ENCODE assay signal across 17 cellular contexts in genomic region chr12:115230576-115230975, GRCh38.
DNase-seq lines count a peak whose midpoint lies in the region; ATAC-seq, FAIRE-seq and TF ChIP-seq lines count a peak whose summit lies in the region.
"Had no signal": no experiment of that assay in that cellular context is flagged by ENCODE, and none has a peak within 500 bp of the region (broad histone marks: within the 10 kb centered on the region; RNA-seq: fewer than 3 reads in every experiment).

No MANE protein-coding gene starts in this region.

- dilution Hi-C loops in IMR-90 (cut with HindIII; ENCODE audit: low sequenced_read_pairs, unreplicated experiment), result no loop called here

- H3K27me3 ChIP-seq in IMR-90 (ENCODE audit: control insufficient read depth, insufficient read depth, low read length) (no peaks in the 10 kb centered on the region), H1 (replicated peaks in 1 of 4; ENCODE audit: control insufficient read depth in 3 of 4, extremely low read depth in 1 of 4, insufficient read depth in 3 of 4, low read length in 3 of 4) (no peaks in the 10 kb centered on the region), smooth muscle cell (ENCODE audit: low read depth) (no peaks in the 10 kb centered on the region)
- H3K27me3 ChIP-seq: BE2C had no signal

- H3K4me1 ChIP-seq in IMR-90 (ENCODE audit: control insufficient read depth, insufficient read depth, low read length) (peaks cover 7% of the 10 kb centered on the region; the same call in 1 of the 2 replicates), H1 (replicated peaks in 1 of 4; ENCODE audit: control insufficient read depth in 3 of 4, insufficient read depth in 4 of 4, low read length in 3 of 4) (peaks cover 0 to 7% (median 3%) of the 10 kb centered on the region in 4 experiments; a peak in 4 of 7 replicates), mesodermal cell (ENCODE audit: control insufficient read depth, insufficient read depth, low read length, poor library complexity, severe bottlenecking) (peaks cover 53% of the 10 kb centered on the region), smooth muscle cell (ENCODE audit: low read depth) (peaks cover 7% of the 10 kb centered on the region)

- H3K36me3 ChIP-seq in IMR-90 (ENCODE audit: control insufficient read depth, insufficient read depth, low read length) (no peaks in the 10 kb centered on the region), H1 (ENCODE audit: control insufficient read depth in 2 of 4, insufficient read depth in 4 of 4, low read length in 3 of 4) (no peaks in the 10 kb centered on the region), mesodermal cell (ENCODE audit: control insufficient read depth, insufficient read depth, low read length) (no peaks in the 10 kb centered on the region), smooth muscle cell (ENCODE audit: low read depth) (no peaks in the 10 kb centered on the region)
- H3K36me3 ChIP-seq: BE2C had no signal

- TF ChIP-seq RAD21 in IMR-90 (IDR thresholded peaks at IDR 0.05; ENCODE audit: low read length), result no peak
- no peak for TF ChIP-seq RAD21 in H1 (IDR thresholded peaks at IDR 0.05 in 1 of 2, conservative IDR thresholded peaks at IDR 0.05 in 1 of 2; ENCODE audit: low read depth in 2 of 2, low read length in 2 of 2)

- no peak for DNase-seq in IMR-90
- DNase-seq in H1 (ENCODE audit: low read depth in 1 of 2, low spot score in 2 of 2), result no peak
- no peak for DNase-seq in smooth muscle cell (lab: John Stamatoyannopoulos, UW; ENCODE audit: unreplicated experiment)
- DNase-seq in middle frontal gyrus (ENCODE audit: extremely low spot score, low spot score), result no peak
- no peak for DNase-seq in activated CD8-positive, alpha-beta memory T cell treated with anti-CD3 and anti-CD28 coated beads, Interleukin-2, amount 10 ng/mL, durations not matched to agents 7 days and 5 days
- DNase-seq: BE2C; CD4-positive, alpha-beta memory T cell; DMS79 had no signal

- WGBS in IMR-90 (ENCODE audit: extremely low coverage in 2 of 2, insufficient read length in 1 of 2), 2 experiments, result no CpG with 5 or more reads among the region's 5 CpGs
- WGBS in H1 (ENCODE audit: extremely low coverage in 1 of 2, insufficient coverage in 1 of 2, insufficient read length in 1 of 2, insufficient replicate concordance in 2 of 2, low coverage in 1 of 2, low lambda C conversion rate in 2 of 2, missing lambda C conversion rate in 1 of 2), 2 experiments, result 96% methylated on average over 5 of the region's 5 CpGs; no CpG with 5 or more reads in 1 of the 2 experiments
- WGBS in mesodermal cell (ENCODE audit: insufficient coverage in 2 of 2), 2 experiments, result 50 to 60% methylated on average over 1 of the region's 5 CpGs
- 17% methylated on average over 5 of the region's 5 CpGs for WGBS in smooth muscle cell (ENCODE audit: low lambda C conversion rate)

- no peak for FAIRE-seq in H1 (lab: Jason Lieb, UNC)
- FAIRE-seq: A204.1, GM12891, H54, HepG2, HTR-8/SVneo had no signal

- H3K9me3 Mint-ChIP-seq in activated CD8-positive, alpha-beta memory T cell treated with anti-CD3 and anti-CD28 coated beads, Interleukin-2, amount 10 ng/mL, durations not matched to agents 7 days and 5 days (ENCODE audit: low read depth), result no peaks in the 10 kb centered on the region

- no peak overlapping the region for H2BK12ac ChIP-seq in H1 (ENCODE audit: low read depth, low read length)

- no peak overlapping the region for H2AK5ac ChIP-seq in IMR-90 (ENCODE audit: low read depth, low read length)
- no peak overlapping the region for H2AK5ac ChIP-seq in H1 (ENCODE audit: low read depth, low read length)

- no peak overlapping the region for H3K9ac ChIP-seq in IMR-90 (ENCODE audit: low read depth, low read length)
- H3K9ac ChIP-seq in H1 (replicated peaks in 1 of 4; ENCODE audit: extremely low read depth in 1 of 4, low read depth in 3 of 4, low read length in 3 of 4), result no peak overlapping the region
- no peak overlapping the region for H3K9ac ChIP-seq in smooth muscle cell (ENCODE audit: low read depth)

- peaks cover 25% of the 10 kb centered on the region for H3F3A ChIP-seq in smooth muscle cell (ENCODE audit: low read depth)

- no peak overlapping the region for H3K23ac ChIP-seq in IMR-90 (ENCODE audit: low read depth, low read length)
- H3K23ac ChIP-seq in H1 (ENCODE audit: insufficient read length), result no peak overlapping the region

- no TSS peak for BruUV-seq in IMR-90 (replicated peaks; lab: Mats Ljungman, UMichigan)

- H3K36me3 Mint-ChIP-seq in activated CD8-positive, alpha-beta memory T cell treated with anti-CD3 and anti-CD28 coated beads, Interleukin-2, amount 10 ng/mL, durations not matched to agents 7 days and 5 days, result no peaks in the 10 kb centered on the region
- H3K36me3 Mint-ChIP-seq: CD4-positive, alpha-beta memory T cell had no signal

- H3K4me3 ChIP-seq in IMR-90 (ENCODE audit: insufficient read depth, low read depth, low read length) (no peak overlapping the region), H1 (ENCODE audit: extremely low read depth in 1 of 4, insufficient read depth in 2 of 4, low read depth in 3 of 4, low read length in 4 of 4) (no peak overlapping the region), mesodermal cell (ENCODE audit: extremely low read depth, insufficient read depth, low read length, poor library complexity, severe bottlenecking) (no peak overlapping the region), smooth muscle cell (no peak overlapping the region)

- H3K23me2 ChIP-seq in H1 (ENCODE audit: low read depth, low read length), result no peaks in the 10 kb centered on the region

- no peak for ATAC-seq in IMR-90 (ENCODE audit: low read depth)
- no peak for ATAC-seq in GM19467 (IDR thresholded peaks at IDR 0.05; ENCODE audit: unreplicated experiment)
- ATAC-seq in activated CD8-positive, alpha-beta memory T cell treated with anti-CD3 and anti-CD28 coated beads, Interleukin-2, amount 10 ng/mL, durations not matched to agents 7 days and 5 days, result no peak
- ATAC-seq: HCT116, HepG2 had no signal

- no peak overlapping the region for H3K56ac ChIP-seq in IMR-90 (ENCODE audit: extremely low read depth, insufficient read depth, low read length)
- no peak overlapping the region for H3K56ac ChIP-seq in H1 (replicated peaks; ENCODE audit: insufficient read length, low read depth, low read length)

- H2BK20ac ChIP-seq in IMR-90 (ENCODE audit: low read depth, low read length), result no peak overlapping the region
- H2BK20ac ChIP-seq in H1 (ENCODE audit: low read length), result no peak overlapping the region

- no peak overlapping the region for H2BK15ac ChIP-seq in IMR-90 (ENCODE audit: low read depth, low read length)
- no peak overlapping the region for H2BK15ac ChIP-seq in H1 (ENCODE audit: low read length)

- H3K79me2 ChIP-seq in H1 (ENCODE audit: control insufficient read depth in 1 of 2, insufficient read depth in 2 of 2, low read length in 2 of 2) (no peaks in the 10 kb centered on the region), smooth muscle cell (ENCODE audit: low read depth) (no peaks in the 10 kb centered on the region)

- H2BK120ac ChIP-seq in IMR-90 (ENCODE audit: low read depth, low read length) (no peak overlapping the region), H1 (replicated peaks; ENCODE audit: low read depth, low read length) (no peak overlapping the region)

- TF ChIP-seq CTCF in IMR-90 (conservative IDR thresholded peaks at IDR 0.05; ENCODE audit: low read depth, low read length) (no peak), H1 (IDR thresholded peaks at IDR 0.05; ENCODE audit: control extremely low read depth in 1 of 3, insufficient read depth in 1 of 3, low read depth in 1 of 3, low read length in 3 of 3) (no peak), smooth muscle cell (IDR thresholded peaks at IDR 0.05; ENCODE audit: borderline replicate concordance, insufficient read depth, poor library complexity, severe bottlenecking) (no peak)

- H4K5ac ChIP-seq in IMR-90 (ENCODE audit: low read depth, low read length), result no peak overlapping the region
- H4K5ac ChIP-seq in H1 (ENCODE audit: insufficient read length, low read depth, low read length), result no peak overlapping the region

- H3K9me1 ChIP-seq in IMR-90 (ENCODE audit: insufficient read depth, low read length), result no peaks in the 10 kb centered on the region; the same call in 1 of the 2 replicates

- TF ChIP-seq POLR2A in IMR-90 (IDR thresholded peaks at IDR 0.05; ENCODE audit: low read depth, low read length), result no peak
- TF ChIP-seq POLR2A in H1 (IDR thresholded peaks at IDR 0.05; ENCODE audit: control extremely low read depth in 1 of 2, low read depth in 2 of 2, low read length in 2 of 2), result no peak

- H3K27me3 Mint-ChIP-seq in activated CD8-positive, alpha-beta memory T cell treated with anti-CD3 and anti-CD28 coated beads, Interleukin-2, amount 10 ng/mL, durations not matched to agents 7 days and 5 days, result no peaks in the 10 kb centered on the region
- H3K27me3 Mint-ChIP-seq: CD4-positive, alpha-beta memory T cell had no signal

- no peak overlapping the region for H3K4ac ChIP-seq in IMR-90 (ENCODE audit: low read depth, low read length)
- no peak overlapping the region for H3K4ac ChIP-seq in H1 (replicated peaks; ENCODE audit: insufficient read length, low read depth, low read length)

- no peaks in the 10 kb centered on the region for H3K9me3 ChIP-seq in IMR-90 (ENCODE audit: control insufficient read depth, insufficient read depth, low read length)
- H3K9me3 ChIP-seq in H1 (ENCODE audit: insufficient read depth in 2 of 2, low read depth in 1 of 2, low read length in 1 of 2), result no peaks in the 10 kb centered on the region
- H3K9me3 ChIP-seq in mesodermal cell (ENCODE audit: control insufficient read depth, low read length), result no peaks in the 10 kb centered on the region
- no peaks in the 10 kb centered on the region for H3K9me3 ChIP-seq in smooth muscle cell (replicated peaks; ENCODE audit: low read depth)
- H3K9me3 ChIP-seq: BE2C had no signal

- H2BK5ac ChIP-seq in IMR-90 (ENCODE audit: low read depth, low read length, poor library complexity, severe bottlenecking) (no peak overlapping the region), H1 (ENCODE audit: low read depth, low read length) (no peak overlapping the region)

- in situ Hi-C loops in IMR-90 (cut with MboI; ENCODE audit: low sequenced_read_pairs), result no loop called here

- no peaks in the 10 kb centered on the region for H3K79me1 ChIP-seq in IMR-90 (ENCODE audit: low read depth in 1 of 2, low read length in 2 of 2)
- H3K79me1 ChIP-seq in H1 (ENCODE audit: low read depth, low read length), result no peaks in the 10 kb centered on the region

- peak overlapping the region; percentile 4 for H2AFZ ChIP-seq in IMR-90 (replicated peaks; ENCODE audit: low read length, poor library complexity)
- 0 out of 2 replicates have a peak overlapping the region, but pooled peaks have one; percentile 1 for H2AFZ ChIP-seq in H1 (ENCODE audit: low read length)
- H2AFZ ChIP-seq in smooth muscle cell (ENCODE audit: low read depth), result no peak overlapping the region

- POLR2A ChIA-PET in IMR-90 (lab: Charles Lee; ENCODE audit: unreplicated experiment), result no interaction called here
- POLR2A ChIA-PET in H1 (lab: Charles Lee; ENCODE audit: partially characterized antibody), result no interaction called here

- H3K27ac ChIP-seq in IMR-90 (ENCODE audit: insufficient read depth, low read length), result no peak overlapping the region
- H3K27ac ChIP-seq in H1 (ENCODE audit: low read depth, low read length), result no peak overlapping the region
- peak overlapping the region; percentile 71 for H3K27ac ChIP-seq in mesodermal cell (ENCODE audit: low read depth, low read length, severe bottlenecking)
- no peak overlapping the region for H3K27ac ChIP-seq in smooth muscle cell (ENCODE audit: low read depth)
- H3K27ac ChIP-seq: C4-2B had no signal

- no peak overlapping the region for H2AK9ac ChIP-seq in IMR-90 (replicated peaks; ENCODE audit: low read depth, low read length, poor library complexity)

- no peak overlapping the region for H3K4me3 Mint-ChIP-seq in activated CD8-positive, alpha-beta memory T cell treated with anti-CD3 and anti-CD28 coated beads, Interleukin-2, amount 10 ng/mL, durations not matched to agents 7 days and 5 days
- H3K4me3 Mint-ChIP-seq: CD4-positive, alpha-beta memory T cell had no signal

- H3K4me2 ChIP-seq in IMR-90 (ENCODE audit: low read depth, low read length), result no peak overlapping the region
- no peak overlapping the region for H3K4me2 ChIP-seq in H1 (ENCODE audit: insufficient read depth in 1 of 2, low read depth in 2 of 2, low read length in 2 of 2)
- peak overlapping the region; percentile 30 for H3K4me2 ChIP-seq in smooth muscle cell

- TF ChIP-seq EP300 in H1 (IDR thresholded peaks at IDR 0.05; ENCODE audit: borderline replicate concordance in 1 of 2, low read depth in 2 of 2, low read length in 2 of 2), result no peak

- no peaks in the 10 kb centered on the region for H3K4me1 Mint-ChIP-seq in activated CD8-positive, alpha-beta memory T cell treated with anti-CD3 and anti-CD28 coated beads, Interleukin-2, amount 10 ng/mL, durations not matched to agents 7 days and 5 days
- H3K4me1 Mint-ChIP-seq: CD4-positive, alpha-beta memory T cell had no signal

- H4K8ac ChIP-seq in IMR-90 (ENCODE audit: low read depth in 2 of 2, low read length in 2 of 2) (no peak overlapping the region), H1 (ENCODE audit: extremely low read depth, insufficient read depth, low read length) (no peak overlapping the region)

- no peak overlapping the region for H3K18ac ChIP-seq in IMR-90 (ENCODE audit: low read depth, low read length)
- no peak overlapping the region for H3K18ac ChIP-seq in H1 (ENCODE audit: extremely low read depth, low read length)

- H4K91ac ChIP-seq in IMR-90 (ENCODE audit: insufficient read depth, low read depth, low read length) (no peak overlapping the region), H1 (replicated peaks; ENCODE audit: insufficient read length, low read length) (no peak overlapping the region)

- no peak overlapping the region for H3K14ac ChIP-seq in IMR-90 (replicated peaks; ENCODE audit: low read depth, low read length)
- H3K14ac ChIP-seq in H1 (ENCODE audit: insufficient read length), result no peak overlapping the region

- CTCF ChIA-PET in IMR-90 (lab: Yijun Ruan, JAX), result no interaction called here
- CTCF ChIA-PET in H1 (lab: Charles Lee; ENCODE audit: partially characterized antibody), result interaction anchor here (0.6 to 0.8 kb wide), 3 partner anchors 9 to 73 kb away, joined by 3 to 4 read pairs (median 3); no protein-coding TSS in a partner anchor
- CTCF ChIA-PET in activated CD8-positive, alpha-beta memory T cell treated with anti-CD3 and anti-CD28 coated beads, Interleukin-2, amount 10 ng/mL, durations not matched to agents 7 days and 5 days (lab: Charles Lee), result no interaction called here

- H4K20me1 ChIP-seq in IMR-90 (ENCODE audit: insufficient read depth, low read length), result no peaks in the 10 kb centered on the region
- H4K20me1 ChIP-seq in H1 (replicated peaks in 1 of 2; ENCODE audit: control insufficient read depth in 1 of 2, insufficient read depth in 2 of 2, low read length in 2 of 2), result no peaks in the 10 kb centered on the region
- H4K20me1 ChIP-seq in smooth muscle cell (ENCODE audit: low read depth), result no peaks in the 10 kb centered on the region

- H3K27ac Mint-ChIP-seq in activated CD8-positive, alpha-beta memory T cell treated with anti-CD3 and anti-CD28 coated beads, Interleukin-2, amount 10 ng/mL, durations not matched to agents 7 days and 5 days, result no peak overlapping the region
- H3K27ac Mint-ChIP-seq: CD4-positive, alpha-beta memory T cell had no signal

- intact Hi-C loops in IMR-90 (cut with micrococcal nuclease), result no loop called here
